22 cellular contexts compared by ENCODE assay signal in the genomic region with DNA sequence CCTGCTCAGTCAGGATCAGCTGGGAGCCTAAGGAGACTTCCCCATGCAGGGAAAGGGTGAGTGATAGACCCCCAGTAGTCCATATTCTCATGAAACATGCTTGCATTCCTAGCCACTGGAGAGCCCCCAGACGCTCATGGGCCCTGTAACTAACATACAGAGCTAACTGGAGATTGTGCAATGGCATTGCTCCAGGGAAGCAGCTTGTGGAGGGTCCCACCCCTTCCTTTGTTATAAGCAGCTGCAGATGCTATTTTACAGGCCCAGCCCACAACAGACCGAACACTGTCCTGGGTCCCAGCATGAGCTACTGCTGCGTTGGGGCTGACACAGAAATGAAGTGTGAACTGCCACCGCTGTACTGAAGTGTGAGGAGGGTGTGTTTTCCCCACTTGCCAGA.
"Had no signal": no experiment of that assay in that cellular context is flagged by ENCODE, and none has a peak within 500 bp of the region (broad histone marks: within the 10 kb centered on the region; RNA-seq: fewer than 3 reads in every experiment).

No MANE protein-coding gene starts in this region.

- H3K4me3 ChIP-seq: ascending aorta, body of pancreas had no signal

- ATAC-seq: activated CD8-positive, alpha-beta T cell treated with anti-CD3 and anti-CD28 coated beads, Interleukin-2, amount 10 ng/mL, durations not matched to agents 7 days and 5 days; body of pancreas had no signal

- H3K36me3 ChIP-seq: ascending aorta had no signal

- H3K4me3 Mint-ChIP-seq: activated CD8-positive, alpha-beta T cell treated with anti-CD3 and anti-CD28 coated beads, Interleukin-2, amount 10 ng/mL, durations not matched to agents 7 days and 5 days had no signal

- H3K4me1 ChIP-seq: ascending aorta, body of pancreas had no signal

- DNase-seq: activated CD4-positive, alpha-beta T cell treated with anti-CD3 and anti-CD28 coated beads for 48 hours; activated CD4-positive, alpha-beta T cell treated with anti-CD3 and anti-CD28 coated beads, Interleukin-2, amount 50 U/mL, for 4 hours; activated CD4-positive, CD25-positive, alpha-beta regulatory T cell treated with anti-CD3 and anti-CD28 coated beads, Interleukin-2, amount 50 U/mL, for 72 hours; activated CD8-positive, alpha-beta memory T cell treated with anti-CD3 and anti-CD28 coated beads, Interleukin-2, amount 50 U/mL, for 48 hours; activated CD8-positive, alpha-beta T cell treated with anti-CD3 and anti-CD28 coated beads, Interleukin-2, amount 10 ng/mL, durations not matched to agents 7 days and 5 days; activated naive CD4-positive, alpha-beta T cell treated with anti-CD3 and anti-CD28 coated beads, Interleukin-2, amount 50 U/mL, for 16 hours; activated T-cell treated with anti-CD3 and anti-CD28 coated beads, Interleukin-2, amount 50 U/mL, for 1 hour; body of pancreas; central memory CD4-positive, alpha-beta T cell; KG1; NCI-H1092 treated with DMSO at 0.1 percent for 48 hours; NCI-H1417 treated with DMSO at 0.1 percent for 48 hours; NCI-H1694; NCI-H2029 treated with DMSO at 0.1 percent for 48 hours; NCI-H2227 treated with DMSO at 0.1 percent for 48 hours; NCI-H510A; NCI-H526 treated with DMSO at 0.1 percent for 48 hours; NCI-H82; SIG-M5; SK-N-SH; T-helper 1 cell had no signal

- H3K27me3 ChIP-seq: ascending aorta, body of pancreas had no signal

- H3K27ac Mint-ChIP-seq: activated CD8-positive, alpha-beta T cell treated with anti-CD3 and anti-CD28 coated beads, Interleukin-2, amount 10 ng/mL, durations not matched to agents 7 days and 5 days had no signal

- H3K27ac ChIP-seq: ascending aorta, body of pancreas had no signal

- H3K9me3 ChIP-seq: ascending aorta, body of pancreas, SK-N-SH had no signal
